In the genomic region with DNA sequence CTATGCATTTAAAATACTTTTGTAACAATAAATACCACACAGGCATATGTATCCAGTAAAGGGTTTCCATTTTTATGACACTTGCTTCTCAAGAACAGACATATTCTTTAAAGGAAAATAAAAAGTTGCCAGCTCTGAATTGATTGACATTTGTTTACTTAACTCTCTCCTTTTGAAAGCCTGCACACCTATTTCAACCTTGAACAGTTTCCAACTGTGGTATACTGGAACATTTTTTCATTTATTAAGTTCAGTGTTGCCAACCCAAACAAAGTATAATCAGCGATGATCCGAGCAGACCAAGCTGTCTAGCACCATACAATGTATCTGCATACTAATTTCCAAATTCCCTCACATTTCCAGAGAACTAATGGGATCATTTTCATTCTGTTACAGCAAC, we compare ENCODE assay signal across 19 cellular contexts.
DNase-seq lines count a peak whose midpoint lies in the region; ATAC-seq, FAIRE-seq and TF ChIP-seq lines count a peak whose summit lies in the region.
"Had no signal": no experiment of that assay in that cellular context is flagged by ENCODE, and none has a peak within 500 bp of the region (broad histone marks: within the 10 kb centered on the region; RNA-seq: fewer than 3 reads in every experiment).

No MANE protein-coding gene starts in this region.

- H3K4me1 ChIP-seq in pancreas (peaks cover 13 to 30% (median 29%) of the 10 kb centered on the region in 3 donors), GM23338 (ENCODE audit: insufficient read depth) (no peaks in the 10 kb centered on the region)

- no peak overlapping the region for H3K4me3 ChIP-seq in pancreas
- H3K4me3 ChIP-seq in GM23338 = no peak overlapping the region
- H3K4me3 ChIP-seq: GM12878, GM23248 had no signal

- H3K4me2 ChIP-seq in GM23338 = no peak overlapping the region

- H2AFZ ChIP-seq in GM23338 = no peak overlapping the region
- H2AFZ ChIP-seq: GM23248 had no signal

- H3K4me1 Mint-ChIP-seq in activated CD4-positive, alpha-beta memory T cell treated with anti-CD3 and anti-CD28 coated beads, Interleukin-2, amount 10 ng/mL, durations not matched to agents 7 days and 5 days = no peaks in the 10 kb centered on the region
- no peaks in the 10 kb centered on the region for H3K4me1 Mint-ChIP-seq in GM23338
- H3K4me1 Mint-ChIP-seq: CD4-positive, alpha-beta memory T cell; H9 had no signal

- no peak overlapping the region for H3K27ac ChIP-seq in pancreas
- H3K27ac ChIP-seq in GM23338 (ENCODE audit: low read depth) = no peak overlapping the region
- H3K27ac ChIP-seq: GM23248 had no signal

- H3K4me3 Mint-ChIP-seq in activated CD4-positive, alpha-beta memory T cell treated with anti-CD3 and anti-CD28 coated beads, Interleukin-2, amount 10 ng/mL, durations not matched to agents 7 days and 5 days = no peak overlapping the region
- no peak overlapping the region for H3K4me3 Mint-ChIP-seq in GM23338
- H3K4me3 Mint-ChIP-seq: CD4-positive, alpha-beta memory T cell; H9 had no signal

- no peaks in the 10 kb centered on the region for H3K36me3 ChIP-seq in pancreas
- H3K36me3 ChIP-seq in GM23338 (ENCODE audit: insufficient read depth) = no peaks in the 10 kb centered on the region

- no peaks in the 10 kb centered on the region for H3F3A ChIP-seq in GM23338 (replicated peaks; ENCODE audit: low read depth)

- intact Hi-C loops in pancreas (cut with DNase I) = no loop called here

- no peak for TF ChIP-seq CTCF in pancreas (IDR thresholded peaks at IDR 0.05)
- TF ChIP-seq CTCF in GM23338 (conservative IDR thresholded peaks at IDR 0.05; ENCODE audit: low read depth in 2 of 2) = no peak

- H4K20me1 ChIP-seq in GM23338 (replicated peaks; ENCODE audit: insufficient read depth) = no peaks in the 10 kb centered on the region

- H3K9me3 Mint-ChIP-seq in activated CD4-positive, alpha-beta memory T cell treated with anti-CD3 and anti-CD28 coated beads, Interleukin-2, amount 10 ng/mL, durations not matched to agents 7 days and 5 days = no peaks in the 10 kb centered on the region
- no peaks in the 10 kb centered on the region for H3K9me3 Mint-ChIP-seq in GM23338
- H3K9me3 Mint-ChIP-seq: H9 had no signal

- CTCF ChIA-PET in activated CD4-positive, alpha-beta memory T cell treated with anti-CD3 and anti-CD28 coated beads, Interleukin-2, amount 10 ng/mL, durations not matched to agents 7 days and 5 days (lab: Charles Lee) = no interaction called here

- no peaks in the 10 kb centered on the region for H3K36me3 Mint-ChIP-seq in activated CD4-positive, alpha-beta memory T cell treated with anti-CD3 and anti-CD28 coated beads, Interleukin-2, amount 10 ng/mL, durations not matched to agents 7 days and 5 days (ENCODE audit: low read depth)
- no peaks in the 10 kb centered on the region for H3K36me3 Mint-ChIP-seq in GM23338 (ENCODE audit: low read depth)
- H3K36me3 Mint-ChIP-seq: CD4-positive, alpha-beta memory T cell had no signal

- ATAC-seq in pancreas = peak; percentile 79 to 93 (median 90)
- no peak for ATAC-seq in GM23338
- ATAC-seq: GM12878, HCT116 had no signal

- peak; percentile 64 for DNase-seq in DMS 273 (lab: John Stamatoyannopoulos, UW; ENCODE audit: unreplicated experiment)
- DNase-seq in DMS 273 treated with DMSO at 0.1 percent for 48 hours (lab: John Stamatoyannopoulos, UW) = peak; percentile 69
- DNase-seq in astrocyte of the hippocampus (ENCODE audit: low read depth, low spot score) = peak; percentile 9
- DNase-seq in pancreas = peak in 1 of 6 donors; percentile 18
- DNase-seq in NCI-H446 (lab: John Stamatoyannopoulos, UW) = no peak
- DNase-seq in activated CD4-positive, alpha-beta memory T cell treated with anti-CD3 and anti-CD28 coated beads, Interleukin-2, amount 10 ng/mL, durations not matched to agents 7 days and 5 days = no peak
- no peak for DNase-seq in GM23338 (ENCODE audit: low spot score)
- DNase-seq: C1 segment of cervical spinal cord; Calu3; CD4-positive, alpha-beta memory T cell; COR-L47; DMS79; EL; GDM1; GM23248; H9 had no signal

- no peaks in the 10 kb centered on the region for H3K9me2 ChIP-seq in GM23338 (ENCODE audit: insufficient read depth)

- WGBS in pancreas, 2 donors = 11 to 25% methylated on average over 2 of the region's 2 CpGs

- no peaks in the 10 kb centered on the region for H3K27me3 ChIP-seq in pancreas
- no peaks in the 10 kb centered on the region for H3K27me3 ChIP-seq in GM23338 (ENCODE audit: insufficient read depth)

- no peak for FAIRE-seq in pancreas (lab: Jason Lieb, UNC)
- FAIRE-seq: GM12878, GM19239 had no signal

- H3K27ac Mint-ChIP-seq in activated CD4-positive, alpha-beta memory T cell treated with anti-CD3 and anti-CD28 coated beads, Interleukin-2, amount 10 ng/mL, durations not matched to agents 7 days and 5 days = no peak overlapping the region
- no peak overlapping the region for H3K27ac Mint-ChIP-seq in GM23338
- H3K27ac Mint-ChIP-seq: CD4-positive, alpha-beta memory T cell; H9 had no signal

- H3K79me2 ChIP-seq in GM23338 (replicated peaks; ENCODE audit: insufficient read depth) = no peaks in the 10 kb centered on the region

- POLR2A ChIA-PET in activated CD4-positive, alpha-beta memory T cell treated with anti-CD3 and anti-CD28 coated beads, Interleukin-2, amount 10 ng/mL, durations not matched to agents 7 days and 5 days (lab: Charles Lee) = no interaction called here

- H3K27me3 Mint-ChIP-seq in activated CD4-positive, alpha-beta memory T cell treated with anti-CD3 and anti-CD28 coated beads, Interleukin-2, amount 10 ng/mL, durations not matched to agents 7 days and 5 days = no peaks in the 10 kb centered on the region
- no peaks in the 10 kb centered on the region for H3K27me3 Mint-ChIP-seq in GM23338 (ENCODE audit: insufficient read depth, low read depth, poor library complexity)
- H3K27me3 Mint-ChIP-seq: CD4-positive, alpha-beta memory T cell had no signal

- H3K9me3 ChIP-seq in pancreas = no peaks in the 10 kb centered on the region

TF ChIP-seq in GM23338, 12 proteins besides CTCF, POLR2A, EP300 and RAD21 (continues in another document):
- TF ChIP-seq REST (IDR thresholded peaks at IDR 0.05; ENCODE audit: unreplicated experiment) = no peak

Comparison
In these comparisons a context has a peak if more than half of its experiments do, and no peak if none do; other contexts are left out.
1. DNase-seq: peak in DMS 273 (single experiment), DMS 273 treated with DMSO at 0.1 percent for 48 hours (single experiment) and astrocyte of the hippocampus (single experiment); none in NCI-H446 (0 of 2), activated CD4-positive, alpha-beta memory T cell treated with anti-CD3 and anti-CD28 coated beads, Interleukin-2, amount 10 ng/mL, durations not matched to agents 7 days and 5 days (single experiment) and GM23338 (single experiment).